1 cellular context compared by ENCODE assay signal in the genomic region with DNA sequence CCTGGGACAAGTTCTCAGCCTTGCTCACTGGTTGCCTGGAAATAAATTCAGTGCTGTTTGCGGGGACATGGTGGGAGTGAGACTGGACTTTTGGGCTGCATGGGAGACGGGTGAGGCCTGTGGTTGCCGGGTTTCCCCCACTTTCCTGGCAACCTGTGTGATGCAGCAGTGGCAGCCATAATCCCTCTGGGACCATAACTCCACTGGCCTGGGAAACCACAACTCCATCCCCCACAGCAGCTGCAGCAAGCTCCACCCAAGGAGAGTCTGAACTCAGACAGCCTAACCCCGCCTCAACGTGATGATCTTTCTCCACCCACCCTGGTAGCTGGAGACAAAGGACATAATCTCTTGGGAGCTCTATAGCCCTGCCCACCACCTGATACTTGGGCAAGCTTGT.
A peak's percentile ranks its signal among the peaks of the same experiment; 100 is the strongest.
TF ChIP-seq lines count a peak whose summit lies in the region.

No MANE protein-coding gene starts in this region.

TF ChIP-seq in GM12878, 131 proteins besides CTCF, POLR2A, EP300 and RAD21 (continued from another document and continues in another):
- TF ChIP-seq, protein P1, sequence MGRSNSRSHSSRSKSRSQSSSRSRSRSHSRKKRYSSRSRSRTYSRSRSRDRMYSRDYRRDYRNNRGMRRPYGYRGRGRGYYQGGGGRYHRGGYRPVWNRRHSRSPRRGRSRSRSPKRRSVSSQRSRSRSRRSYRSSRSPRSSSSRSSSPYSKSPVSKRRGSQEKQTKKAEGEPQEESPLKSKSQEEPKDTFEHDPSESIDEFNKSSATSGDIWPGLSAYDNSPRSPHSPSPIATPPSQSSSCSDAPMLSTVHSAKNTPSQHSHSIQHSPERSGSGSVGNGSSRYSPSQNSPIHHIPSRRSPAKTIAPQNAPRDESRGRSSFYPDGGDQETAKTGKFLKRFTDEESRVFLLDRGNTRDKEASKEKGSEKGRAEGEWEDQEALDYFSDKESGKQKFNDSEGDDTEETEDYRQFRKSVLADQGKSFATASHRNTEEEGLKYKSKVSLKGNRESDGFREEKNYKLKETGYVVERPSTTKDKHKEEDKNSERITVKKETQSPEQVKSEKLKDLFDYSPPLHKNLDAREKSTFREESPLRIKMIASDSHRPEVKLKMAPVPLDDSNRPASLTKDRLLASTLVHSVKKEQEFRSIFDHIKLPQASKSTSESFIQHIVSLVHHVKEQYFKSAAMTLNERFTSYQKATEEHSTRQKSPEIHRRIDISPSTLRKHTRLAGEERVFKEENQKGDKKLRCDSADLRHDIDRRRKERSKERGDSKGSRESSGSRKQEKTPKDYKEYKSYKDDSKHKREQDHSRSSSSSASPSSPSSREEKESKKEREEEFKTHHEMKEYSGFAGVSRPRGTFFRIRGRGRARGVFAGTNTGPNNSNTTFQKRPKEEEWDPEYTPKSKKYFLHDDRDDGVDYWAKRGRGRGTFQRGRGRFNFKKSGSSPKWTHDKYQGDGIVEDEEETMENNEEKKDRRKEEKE (IDR thresholded peaks at IDR 0.05) = no peak
- TF ChIP-seq MEF2B (IDR thresholded peaks at IDR 0.05; ENCODE audit: partially characterized antibody, poor library complexity, severe bottlenecking) = peak; percentile 93
- TF ChIP-seq JUND (IDR thresholded peaks at IDR 0.05; ENCODE audit: low read depth, low read length) = no peak
- TF ChIP-seq MTA3 (IDR thresholded peaks at IDR 0.05; ENCODE audit: borderline replicate concordance, low read length) = no peak
- peak; percentile 40 for TF ChIP-seq RELA (IDR thresholded peaks at IDR 0.05; ENCODE audit: borderline replicate concordance, partially characterized antibody)
- no peak for TF ChIP-seq RFX5 (IDR thresholded peaks at IDR 0.05; ENCODE audit: low read depth, low read length)
- TF ChIP-seq RAD51 (IDR thresholded peaks at IDR 0.05) = no peak
- TF ChIP-seq YY1 (IDR thresholded peaks at IDR 0.05; ENCODE audit: low read depth, low read length) = peak; percentile 40; the same call in 1 of the 2 replicates
- no peak for TF ChIP-seq FOS (IDR thresholded peaks at IDR 0.05; ENCODE audit: borderline replicate concordance, extremely low read depth, insufficient read length)
- TF ChIP-seq ZNF622 (IDR thresholded peaks at IDR 0.05) = no peak
- TF ChIP-seq IKZF1 (conservative IDR thresholded peaks at IDR 0.05) = peak; percentile 84
- peak; percentile 68 for TF ChIP-seq CBFB (IDR thresholded peaks at IDR 0.05; ENCODE audit: low read depth)
- TF ChIP-seq ATF7 (IDR thresholded peaks at IDR 0.05; ENCODE audit: low read depth) = no peak
- no peak for TF ChIP-seq BRCA1 (IDR thresholded peaks at IDR 0.05; ENCODE audit: low read depth, low read length)
- TF ChIP-seq TAF1 (IDR thresholded peaks at IDR 0.05; ENCODE audit: borderline replicate concordance, low read depth, low read length) = no peak
- TF ChIP-seq, protein P2, sequence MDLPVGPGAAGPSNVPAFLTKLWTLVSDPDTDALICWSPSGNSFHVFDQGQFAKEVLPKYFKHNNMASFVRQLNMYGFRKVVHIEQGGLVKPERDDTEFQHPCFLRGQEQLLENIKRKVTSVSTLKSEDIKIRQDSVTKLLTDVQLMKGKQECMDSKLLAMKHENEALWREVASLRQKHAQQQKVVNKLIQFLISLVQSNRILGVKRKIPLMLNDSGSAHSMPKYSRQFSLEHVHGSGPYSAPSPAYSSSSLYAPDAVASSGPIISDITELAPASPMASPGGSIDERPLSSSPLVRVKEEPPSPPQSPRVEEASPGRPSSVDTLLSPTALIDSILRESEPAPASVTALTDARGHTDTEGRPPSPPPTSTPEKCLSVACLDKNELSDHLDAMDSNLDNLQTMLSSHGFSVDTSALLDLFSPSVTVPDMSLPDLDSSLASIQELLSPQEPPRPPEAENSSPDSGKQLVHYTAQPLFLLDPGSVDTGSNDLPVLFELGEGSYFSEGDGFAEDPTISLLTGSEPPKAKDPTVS (IDR thresholded peaks at IDR 0.05; ENCODE audit: low read depth, low read length) = no peak
- TF ChIP-seq, protein P3, sequence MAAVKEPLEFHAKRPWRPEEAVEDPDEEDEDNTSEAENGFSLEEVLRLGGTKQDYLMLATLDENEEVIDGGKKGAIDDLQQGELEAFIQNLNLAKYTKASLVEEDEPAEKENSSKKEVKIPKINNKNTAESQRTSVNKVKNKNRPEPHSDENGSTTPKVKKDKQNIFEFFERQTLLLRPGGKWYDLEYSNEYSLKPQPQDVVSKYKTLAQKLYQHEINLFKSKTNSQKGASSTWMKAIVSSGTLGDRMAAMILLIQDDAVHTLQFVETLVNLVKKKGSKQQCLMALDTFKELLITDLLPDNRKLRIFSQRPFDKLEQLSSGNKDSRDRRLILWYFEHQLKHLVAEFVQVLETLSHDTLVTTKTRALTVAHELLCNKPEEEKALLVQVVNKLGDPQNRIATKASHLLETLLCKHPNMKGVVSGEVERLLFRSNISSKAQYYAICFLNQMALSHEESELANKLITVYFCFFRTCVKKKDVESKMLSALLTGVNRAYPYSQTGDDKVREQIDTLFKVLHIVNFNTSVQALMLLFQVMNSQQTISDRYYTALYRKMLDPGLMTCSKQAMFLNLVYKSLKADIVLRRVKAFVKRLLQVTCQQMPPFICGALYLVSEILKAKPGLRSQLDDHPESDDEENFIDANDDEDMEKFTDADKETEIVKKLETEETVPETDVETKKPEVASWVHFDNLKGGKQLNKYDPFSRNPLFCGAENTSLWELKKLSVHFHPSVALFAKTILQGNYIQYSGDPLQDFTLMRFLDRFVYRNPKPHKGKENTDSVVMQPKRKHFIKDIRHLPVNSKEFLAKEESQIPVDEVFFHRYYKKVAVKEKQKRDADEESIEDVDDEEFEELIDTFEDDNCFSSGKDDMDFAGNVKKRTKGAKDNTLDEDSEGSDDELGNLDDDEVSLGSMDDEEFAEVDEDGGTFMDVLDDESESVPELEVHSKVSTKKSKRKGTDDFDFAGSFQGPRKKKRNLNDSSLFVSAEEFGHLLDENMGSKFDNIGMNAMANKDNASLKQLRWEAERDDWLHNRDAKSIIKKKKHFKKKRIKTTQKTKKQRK (IDR thresholded peaks at IDR 0.05; ENCODE audit: low read depth, low read length) = no peak
- peak in 1 of 2 experiments; percentile 49; a peak in 2 of 4 replicates for TF ChIP-seq BHLHE40 (IDR thresholded peaks at IDR 0.05; ENCODE audit: borderline replicate concordance in 1 of 2, low read depth in 2 of 2, low read length in 1 of 2)
- no peak for TF ChIP-seq CEBPB (IDR thresholded peaks at IDR 0.05; ENCODE audit: borderline replicate concordance in 1 of 2, low read depth in 2 of 2, low read length in 2 of 2)
- TF ChIP-seq CBX5 (IDR thresholded peaks at IDR 0.05; ENCODE audit: low read depth) = no peak
- no peak for TF ChIP-seq ZZZ3 (IDR thresholded peaks at IDR 0.05; ENCODE audit: control insufficient read depth, insufficient read length, low read depth)
- no peak for TF ChIP-seq SMAD1 (IDR thresholded peaks at IDR 0.05; ENCODE audit: low read depth, partially characterized antibody)
- TF ChIP-seq, protein P4, sequence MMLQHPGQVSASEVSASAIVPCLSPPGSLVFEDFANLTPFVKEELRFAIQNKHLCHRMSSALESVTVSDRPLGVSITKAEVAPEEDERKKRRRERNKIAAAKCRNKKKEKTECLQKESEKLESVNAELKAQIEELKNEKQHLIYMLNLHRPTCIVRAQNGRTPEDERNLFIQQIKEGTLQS (IDR thresholded peaks at IDR 0.05; ENCODE audit: borderline replicate concordance, extremely low read depth, low read depth, low read length) = no peak
- no peak for TF ChIP-seq ZNF384 (IDR thresholded peaks at IDR 0.05; ENCODE audit: borderline replicate concordance, low read depth, low read length)
- no peak for TF ChIP-seq HDAC6 (IDR thresholded peaks at IDR 0.05; ENCODE audit: unreplicated experiment)
- TF ChIP-seq DPF2 (IDR thresholded peaks at IDR 0.05) = peak; percentile 65; the same call in 1 of the 2 replicates
- TF ChIP-seq, protein P5, sequence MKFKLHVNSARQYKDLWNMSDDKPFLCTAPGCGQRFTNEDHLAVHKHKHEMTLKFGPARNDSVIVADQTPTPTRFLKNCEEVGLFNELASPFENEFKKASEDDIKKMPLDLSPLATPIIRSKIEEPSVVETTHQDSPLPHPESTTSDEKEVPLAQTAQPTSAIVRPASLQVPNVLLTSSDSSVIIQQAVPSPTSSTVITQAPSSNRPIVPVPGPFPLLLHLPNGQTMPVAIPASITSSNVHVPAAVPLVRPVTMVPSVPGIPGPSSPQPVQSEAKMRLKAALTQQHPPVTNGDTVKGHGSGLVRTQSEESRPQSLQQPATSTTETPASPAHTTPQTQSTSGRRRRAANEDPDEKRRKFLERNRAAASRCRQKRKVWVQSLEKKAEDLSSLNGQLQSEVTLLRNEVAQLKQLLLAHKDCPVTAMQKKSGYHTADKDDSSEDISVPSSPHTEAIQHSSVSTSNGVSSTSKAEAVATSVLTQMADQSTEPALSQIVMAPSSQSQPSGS (IDR thresholded peaks at IDR 0.05; ENCODE audit: low read length) = no peak
- no peak for TF ChIP-seq USF2 (IDR thresholded peaks at IDR 0.05; ENCODE audit: borderline replicate concordance, low read depth, low read length)
- TF ChIP-seq BCL11A (IDR thresholded peaks at IDR 0.05; ENCODE audit: low read depth, low read length) = peak; percentile 20; the same call in 1 of the 2 replicates
- no peak for TF ChIP-seq SRF (IDR thresholded peaks at IDR 0.05; ENCODE audit: low read depth in 2 of 2, low read length in 2 of 2)
- TF ChIP-seq MXI1 (IDR thresholded peaks at IDR 0.05; ENCODE audit: low read depth, low read length) = no peak
- no peak for TF ChIP-seq FOXK2 (IDR thresholded peaks at IDR 0.05)
- TF ChIP-seq, protein P6, sequence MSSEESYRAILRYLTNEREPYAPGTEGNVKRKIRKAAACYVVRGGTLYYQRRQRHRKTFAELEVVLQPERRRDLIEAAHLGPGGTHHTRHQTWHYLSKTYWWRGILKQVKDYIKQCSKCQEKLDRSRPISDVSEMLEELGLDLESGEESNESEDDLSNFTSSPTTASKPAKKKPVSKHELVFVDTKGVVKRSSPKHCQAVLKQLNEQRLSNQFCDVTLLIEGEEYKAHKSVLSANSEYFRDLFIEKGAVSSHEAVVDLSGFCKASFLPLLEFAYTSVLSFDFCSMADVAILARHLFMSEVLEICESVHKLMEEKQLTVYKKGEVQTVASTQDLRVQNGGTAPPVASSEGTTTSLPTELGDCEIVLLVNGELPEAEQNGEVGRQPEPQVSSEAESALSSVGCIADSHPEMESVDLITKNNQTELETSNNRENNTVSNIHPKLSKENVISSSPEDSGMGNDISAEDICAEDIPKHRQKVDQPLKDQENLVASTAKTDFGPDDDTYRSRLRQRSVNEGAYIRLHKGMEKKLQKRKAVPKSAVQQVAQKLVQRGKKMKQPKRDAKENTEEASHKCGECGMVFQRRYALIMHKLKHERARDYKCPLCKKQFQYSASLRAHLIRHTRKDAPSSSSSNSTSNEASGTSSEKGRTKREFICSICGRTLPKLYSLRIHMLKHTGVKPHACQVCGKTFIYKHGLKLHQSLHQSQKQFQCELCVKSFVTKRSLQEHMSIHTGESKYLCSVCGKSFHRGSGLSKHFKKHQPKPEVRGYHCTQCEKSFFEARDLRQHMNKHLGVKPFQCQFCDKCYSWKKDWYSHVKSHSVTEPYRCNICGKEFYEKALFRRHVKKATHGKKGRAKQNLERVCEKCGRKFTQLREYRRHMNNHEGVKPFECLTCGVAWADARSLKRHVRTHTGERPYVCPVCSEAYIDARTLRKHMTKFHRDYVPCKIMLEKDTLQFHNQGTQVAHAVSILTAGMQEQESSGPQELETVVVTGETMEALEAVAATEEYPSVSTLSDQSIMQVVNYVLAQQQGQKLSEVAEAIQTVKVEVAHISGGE (CRISPR knock-in tag; IDR thresholded peaks at IDR 0.05) = no peak
- peak; percentile 68; the same call in 1 of the 2 replicates for TF ChIP-seq EED (IDR thresholded peaks at IDR 0.05; ENCODE audit: low read depth)
- no peak for TF ChIP-seq CBX3 (IDR thresholded peaks at IDR 0.05; ENCODE audit: borderline replicate concordance, low read depth)
- no peak for TF ChIP-seq BACH1 (IDR thresholded peaks at IDR 0.05; ENCODE audit: borderline replicate concordance)
- TF ChIP-seq, protein P7, sequence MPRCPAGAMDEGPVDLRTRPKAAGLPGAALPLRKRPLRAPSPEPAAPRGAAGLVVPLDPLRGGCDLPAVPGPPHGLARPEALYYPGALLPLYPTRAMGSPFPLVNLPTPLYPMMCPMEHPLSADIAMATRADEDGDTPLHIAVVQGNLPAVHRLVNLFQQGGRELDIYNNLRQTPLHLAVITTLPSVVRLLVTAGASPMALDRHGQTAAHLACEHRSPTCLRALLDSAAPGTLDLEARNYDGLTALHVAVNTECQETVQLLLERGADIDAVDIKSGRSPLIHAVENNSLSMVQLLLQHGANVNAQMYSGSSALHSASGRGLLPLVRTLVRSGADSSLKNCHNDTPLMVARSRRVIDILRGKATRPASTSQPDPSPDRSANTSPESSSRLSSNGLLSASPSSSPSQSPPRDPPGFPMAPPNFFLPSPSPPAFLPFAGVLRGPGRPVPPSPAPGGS (IDR thresholded peaks at IDR 0.05; ENCODE audit: borderline replicate concordance, insufficient read depth, low read depth, low read length, poor library complexity, severe bottlenecking) = peak; percentile 75
- TF ChIP-seq CREB1 (IDR thresholded peaks at IDR 0.05; ENCODE audit: low read depth) = no peak
- TF ChIP-seq LARP7 (IDR thresholded peaks at IDR 0.05) = no peak
- no peak for TF ChIP-seq KDM1A (IDR thresholded peaks at IDR 0.05; ENCODE audit: borderline replicate concordance)
- TF ChIP-seq SUZ12 (IDR thresholded peaks at IDR 0.05; ENCODE audit: unreplicated experiment) = no peak
- no peak for TF ChIP-seq CHD1 (IDR thresholded peaks at IDR 0.05; ENCODE audit: low read depth, low read length)
- TF ChIP-seq ESRRA (IDR thresholded peaks at IDR 0.05; ENCODE audit: low read length) = no peak
- TF ChIP-seq RBBP5 (conservative IDR thresholded peaks at IDR 0.05) = no peak
- no peak for TF ChIP-seq ZNF274 (IDR thresholded peaks at IDR 0.05; ENCODE audit: insufficient read depth, insufficient read length)
- no peak for TF ChIP-seq POU2F2 (IDR thresholded peaks at IDR 0.05; ENCODE audit: borderline replicate concordance, low read depth, low read length)
- TF ChIP-seq SMC3 (IDR thresholded peaks at IDR 0.05; ENCODE audit: borderline replicate concordance, low read length) = no peak
